25 cellular contexts compared by ENCODE assay signal in the genomic region with DNA sequence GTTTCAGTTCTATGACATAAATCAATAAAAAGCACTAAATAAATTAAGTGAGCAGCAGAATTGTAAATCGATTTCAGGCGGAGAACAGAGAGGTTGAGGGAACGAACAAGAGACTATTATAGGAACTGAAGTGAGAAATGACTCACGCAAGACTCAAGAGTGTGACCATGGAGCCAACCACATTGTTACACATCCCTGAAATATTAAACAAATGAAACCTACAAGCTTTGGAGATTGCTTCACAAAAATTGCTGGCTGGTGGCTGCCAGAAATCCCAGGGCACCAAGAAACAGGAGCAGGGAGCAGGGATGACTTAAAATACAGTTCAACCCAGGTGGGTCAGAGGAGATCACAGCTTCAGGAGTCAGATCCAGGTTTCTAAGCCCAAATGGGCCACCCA.
DNase-seq lines count a peak whose midpoint lies in the region; ATAC-seq, FAIRE-seq and TF ChIP-seq lines count a peak whose summit lies in the region.
"Had no signal": no experiment of that assay in that cellular context is flagged by ENCODE, and none has a peak within 500 bp of the region (broad histone marks: within the 10 kb centered on the region; RNA-seq: fewer than 3 reads in every experiment).

No MANE protein-coding gene starts in this region.

- no peak overlapping the region for H3K4me3 ChIP-seq in astrocyte (ENCODE audit: insufficient read depth, low read depth, low read length)
- no peak overlapping the region for H3K4me3 ChIP-seq in trophoblast cell (ENCODE audit: low read depth, low read length)
- H3K4me3 ChIP-seq in right cardiac atrium (ENCODE audit: low read length) = no peak overlapping the region
- H3K4me3 ChIP-seq: colonic mucosa, Peyer's patch, vagina had no signal

- H3K36me3 Mint-ChIP-seq in astrocyte (ENCODE audit: low read depth, unreplicated experiment) = no peaks in the 10 kb centered on the region

- no peak for TF ChIP-seq POLR2A in erythroblast (IDR thresholded peaks at IDR 0.05; ENCODE audit: low read length)

- H3K36me3 ChIP-seq in astrocyte (ENCODE audit: insufficient read depth, low read length) = no peaks in the 10 kb centered on the region
- no peaks in the 10 kb centered on the region for H3K36me3 ChIP-seq in trophoblast cell (ENCODE audit: control insufficient read depth in 1 of 2, insufficient read depth in 2 of 2, low read length in 2 of 2)
- H3K36me3 ChIP-seq: colonic mucosa, Peyer's patch, vagina had no signal

- no peak overlapping the region for H3K27ac Mint-ChIP-seq in astrocyte (ENCODE audit: unreplicated experiment)
- H3K27ac Mint-ChIP-seq: activated naive CD4-positive, alpha-beta T cell treated with anti-CD3 and anti-CD28 coated beads, Interleukin-2, amount 50 U/mL, for 24 hours had no signal

- H2AFZ ChIP-seq in astrocyte (ENCODE audit: low read depth, low read length) (no peak overlapping the region), trophoblast cell (ENCODE audit: insufficient read depth, low read length, poor library complexity) (no peak overlapping the region)

- peaks cover 12% of the 10 kb centered on the region for H3K9me3 Mint-ChIP-seq in astrocyte (ENCODE audit: unreplicated experiment)

- no peak overlapping the region for H3K4me3 Mint-ChIP-seq in astrocyte (ENCODE audit: unreplicated experiment)
- H3K4me3 Mint-ChIP-seq: activated naive CD4-positive, alpha-beta T cell treated with anti-CD3 and anti-CD28 coated beads, Interleukin-2, amount 50 U/mL, for 24 hours; activated T-cell treated with anti-CD3 and anti-CD28 coated beads, Interleukin-2, amount 50 U/mL, for 4 hours had no signal

- no peak overlapping the region for H4K12ac ChIP-seq in trophoblast cell (ENCODE audit: low read depth, low read length)

- H3K79me1 ChIP-seq in trophoblast cell (ENCODE audit: low read length) = no peaks in the 10 kb centered on the region

- no peak overlapping the region for H3K14ac ChIP-seq in trophoblast cell (ENCODE audit: low read length)

- no peak for FAIRE-seq in astrocyte (lab: Jason Lieb, UNC)
- FAIRE-seq: frontal cortex, HTR-8/SVneo had no signal

- no peaks in the 10 kb centered on the region for H3K27me3 ChIP-seq in astrocyte (ENCODE audit: insufficient read depth, low read length)
- no peaks in the 10 kb centered on the region for H3K27me3 ChIP-seq in trophoblast cell (ENCODE audit: insufficient read depth, low read length)
- H3K27me3 ChIP-seq in right cardiac atrium (ENCODE audit: control insufficient read depth, insufficient read depth) = no peaks in the 10 kb centered on the region
- H3K27me3 ChIP-seq: colonic mucosa, Peyer's patch, vagina had no signal

- H3K18ac ChIP-seq in trophoblast cell (ENCODE audit: low read length) = no peak overlapping the region

- intact Hi-C loops in right cardiac atrium (cut with DNase I) = no loop called here

- H4K8ac ChIP-seq in trophoblast cell (ENCODE audit: low read depth, low read length) = no peak overlapping the region

- no peaks in the 10 kb centered on the region for H3K4me1 Mint-ChIP-seq in astrocyte (ENCODE audit: low read depth, unreplicated experiment)
- H3K4me1 Mint-ChIP-seq: activated naive CD4-positive, alpha-beta T cell treated with anti-CD3 and anti-CD28 coated beads, Interleukin-2, amount 50 U/mL, for 24 hours had no signal

- H2AK5ac ChIP-seq in trophoblast cell (ENCODE audit: low read length) = no peak overlapping the region

- H2BK5ac ChIP-seq in trophoblast cell (ENCODE audit: low read depth, low read length, poor library complexity) = no peak overlapping the region

- H3K4me2 ChIP-seq in astrocyte (ENCODE audit: low read length) (no peak overlapping the region), trophoblast cell (ENCODE audit: low read length) (no peak overlapping the region)
- H3K4me2 ChIP-seq: SK-N-SH had no signal

- TF ChIP-seq CTCF in astrocyte (IDR thresholded peaks at IDR 0.05; ENCODE audit: insufficient read depth, low read depth, low read length) (no peak), GM10248 (IDR thresholded peaks at IDR 0.05; ENCODE audit: control extremely low read depth, extremely low read depth, low read depth, missing control alignments) (no peak), GM20000 (IDR thresholded peaks at IDR 0.05; ENCODE audit: extremely low read depth, missing control alignments) (no peak)

- no peak overlapping the region for H3K23ac ChIP-seq in trophoblast cell (ENCODE audit: low read length)

- DNase-seq in AG20443 (ENCODE audit: low spot score) (peak; percentile 73), M059J (ENCODE audit: low read depth) (peak; percentile 53), astrocyte (ENCODE audit: low read depth) (peak; percentile 41), trophoblast cell (peak; percentile 43 to 71), right cardiac atrium (no peak), GM10248 (ENCODE audit: extremely low spot score) (no peak), GM20000 (ENCODE audit: low spot score) (no peak), erythroblast (lab: John Stamatoyannopoulos, UW) (no peak)
- DNase-seq: activated T-cell treated with anti-CD3 and anti-CD28 coated beads, Interleukin-2, amount 50 U/mL, for 4 hours; AML-193; colonic mucosa; DMS79 treated with DMSO at 0.1 percent for 48 hours; GOT3; left colon; NCI-H1694 treated with DMSO at 0.1 percent for 48 hours; NCI-H345; Peyer's patch; SK-N-SH; stimulated activated CD4-positive, alpha-beta T cell treated with anti-CD3 and anti-CD28 coated beads, Interleukin-4, amount 100 ng/mL, for 24 hours; T1000 had no signal

- no peak overlapping the region for H3K27ac ChIP-seq in astrocyte (ENCODE audit: low read depth, low read length)
- H3K27ac ChIP-seq in trophoblast cell (ENCODE audit: low read depth, low read length) = no peak overlapping the region
- H3K27ac ChIP-seq in right cardiac atrium (ENCODE audit: low read length) = no peak overlapping the region
- H3K27ac ChIP-seq: colonic mucosa, Peyer's patch, vagina had no signal

- H4K91ac ChIP-seq in trophoblast cell (ENCODE audit: low read depth, low read length) = no peak overlapping the region

- H3K9ac ChIP-seq in astrocyte (ENCODE audit: low read length) (no peak overlapping the region), trophoblast cell (ENCODE audit: low read length) (no peak overlapping the region)
- H3K9ac ChIP-seq: SK-N-SH had no signal

- no peaks in the 10 kb centered on the region for H3K79me2 ChIP-seq in astrocyte (ENCODE audit: insufficient read depth, low read length)
- H3K79me2 ChIP-seq in trophoblast cell (ENCODE audit: control insufficient read depth, insufficient read depth, low read length, poor library complexity) = no peaks in the 10 kb centered on the region

- peaks cover 3% of the 10 kb centered on the region for H3K9me3 ChIP-seq in astrocyte (ENCODE audit: insufficient read depth, low read depth, low read length)
- H3K9me3 ChIP-seq in trophoblast cell (ENCODE audit: insufficient read depth, low read depth, low read length) = peaks cover 6% of the 10 kb centered on the region
- no peaks in the 10 kb centered on the region for H3K9me3 ChIP-seq in right cardiac atrium (ENCODE audit: control insufficient read depth, low read length)
- H3K9me3 ChIP-seq: colonic mucosa, SK-N-SH had no signal

- no peak overlapping the region for H2BK12ac ChIP-seq in trophoblast cell (ENCODE audit: low read length)

- POLR2A ChIA-PET in GM10248 (lab: Yijun Ruan, JAX) = no interaction called here

- ATAC-seq in right cardiac atrium = no peak
- ATAC-seq: activated CD4-positive, CD25-positive, alpha-beta regulatory T cell treated with anti-CD3 and anti-CD28 coated beads, Interleukin-2, amount 50 U/mL, for 24 hours; activated T-cell treated with anti-CD3 and anti-CD28 coated beads, Interleukin-2, amount 50 U/mL, for 4 hours; left colon had no signal

- WGBS in trophoblast cell (ENCODE audit: extremely low coverage, insufficient coverage, insufficient read length) = no CpG with 5 or more reads among the region's 4 CpGs
- WGBS in right cardiac atrium = 78% methylated on average over 4 of the region's 4 CpGs

- no peaks in the 10 kb centered on the region for H4K20me1 ChIP-seq in astrocyte (ENCODE audit: insufficient read depth, low read length)

- no peak overlapping the region for H2BK120ac ChIP-seq in trophoblast cell (ENCODE audit: insufficient read depth, low read length, poor library complexity)

- peaks cover 54% of the 10 kb centered on the region for H3K27me3 Mint-ChIP-seq in astrocyte (ENCODE audit: low read depth, unreplicated experiment)

- H3K4ac ChIP-seq in trophoblast cell (ENCODE audit: low read depth, low read length) = no peak overlapping the region

- CTCF ChIA-PET in GM10248 (lab: Yijun Ruan, JAX) = no interaction called here

- no peaks in the 10 kb centered on the region for H3K4me1 ChIP-seq in astrocyte (ENCODE audit: insufficient read depth, low read length)
- H3K4me1 ChIP-seq in trophoblast cell (ENCODE audit: control insufficient read depth in 1 of 2, insufficient read depth in 2 of 2, low read length in 2 of 2) = no peaks in the 10 kb centered on the region
- H3K4me1 ChIP-seq in right cardiac atrium (ENCODE audit: control insufficient read depth, insufficient read depth, low read length) = no peaks in the 10 kb centered on the region
- H3K4me1 ChIP-seq: colonic mucosa, Peyer's patch, vagina had no signal

Comparison
In these comparisons a context has a peak if more than half of its experiments do, and no peak if none do; other contexts are left out.
1. DNase-seq: peak in AG20443 (single experiment), M059J (single experiment), astrocyte (single experiment) and trophoblast cell (2 of 2); none in right cardiac atrium (0 of 3), GM10248 (single experiment), GM20000 (single experiment) and erythroblast (0 of 2).